Comparison of ENCODE assay signal across 21 cellular contexts in genomic region chr11:29623144-29623722, GRCh38.
DNase-seq lines count a peak whose midpoint lies in the region; ATAC-seq, FAIRE-seq and TF ChIP-seq lines count a peak whose summit lies in the region.
"Had no signal": no experiment of that assay in that cellular context is flagged by ENCODE, and none has a peak within 500 bp of the region (broad histone marks: within the 10 kb centered on the region; RNA-seq: fewer than 3 reads in every experiment).

No MANE protein-coding gene starts in this region.

- DNase-seq in iPS-NIHi11 (ENCODE audit: low spot score) (peak; percentile 72), osteoblast (ENCODE audit: insufficient read length, low spot score, missing footprints) (peak; percentile 63), right cardiac atrium (no peak), prostate gland (ENCODE audit: low spot score) (no peak)
- no peak for DNase-seq in activated CD4-positive, alpha-beta T cell treated with anti-CD3 and anti-CD28 coated beads, Interleukin-2, amount 50 U/mL, for 4 hours
- DNase-seq: C1 segment of cervical spinal cord, DND-41, GDM1, HCEC 1CT, NCI-H1048, NCI-H1436 treated with DMSO at 0.1 percent for 48 hours, NCI-H2029 treated with DMSO at 0.1 percent for 48 hours, NCI-H510A, NCI-H774, PC-9, SJCRH30 had no signal

- ATAC-seq in right cardiac atrium: no peak
- ATAC-seq in GM21360 (IDR thresholded peaks at IDR 0.05; ENCODE audit: unreplicated experiment): no peak
- ATAC-seq: GM12878 had no signal

- FAIRE-seq in endometrium (lab: Jason Lieb, UNC): peak; percentile 96
- FAIRE-seq: GM12878 had no signal

- H3K9ac ChIP-seq in HUES6 (ENCODE audit: low read length): peak overlapping the region; percentile 18
- H3K9ac ChIP-seq: KMS-11 had no signal

- H3K79me2 ChIP-seq in osteoblast (ENCODE audit: insufficient read depth, low read length): no peaks in the 10 kb centered on the region

- H3K27me3 ChIP-seq in HUES6 (ENCODE audit: control insufficient read depth, insufficient read depth, low read length) (no peaks in the 10 kb centered on the region), osteoblast (ENCODE audit: insufficient read depth, low read length) (no peaks in the 10 kb centered on the region), right cardiac atrium (ENCODE audit: control insufficient read depth, insufficient read depth) (no peaks in the 10 kb centered on the region), prostate gland (replicated peaks; ENCODE audit: insufficient read depth) (no peaks in the 10 kb centered on the region)
- H3K27me3 ChIP-seq: SJCRH30 had no signal

- H3K4me1 ChIP-seq in HUES6 (ENCODE audit: control insufficient read depth, insufficient read depth, low read length) (peaks cover 18% of the 10 kb centered on the region), osteoblast (ENCODE audit: insufficient read depth, low read length) (no peaks in the 10 kb centered on the region), right cardiac atrium (ENCODE audit: control insufficient read depth, insufficient read depth, low read length) (no peaks in the 10 kb centered on the region), prostate gland (replicated peaks) (no peaks in the 10 kb centered on the region)
- H3K4me1 ChIP-seq: SJCRH30 had no signal

- H2AFZ ChIP-seq in osteoblast (ENCODE audit: low read length): no peak overlapping the region
- H2AFZ ChIP-seq: PC-9 had no signal

- no peak for TF ChIP-seq POLR2A in prostate gland (IDR thresholded peaks at IDR 0.05)

- no peaks in the 10 kb centered on the region for H3K9me3 ChIP-seq in HUES6 (ENCODE audit: control insufficient read depth, insufficient read depth, low read depth, low read length)
- H3K9me3 ChIP-seq in osteoblast (ENCODE audit: low read depth, low read length): no peaks in the 10 kb centered on the region
- H3K9me3 ChIP-seq in right cardiac atrium (ENCODE audit: control insufficient read depth, low read length): no peaks in the 10 kb centered on the region
- H3K9me3 ChIP-seq in prostate gland: no peaks in the 10 kb centered on the region
- H3K9me3 ChIP-seq: SJCRH30 had no signal

- no peaks in the 10 kb centered on the region for H4K20me1 ChIP-seq in osteoblast (ENCODE audit: insufficient read depth, low read length)

- H3K36me3 ChIP-seq in HUES6 (ENCODE audit: control insufficient read depth, insufficient read depth, low read length): no peaks in the 10 kb centered on the region
- no peaks in the 10 kb centered on the region for H3K36me3 ChIP-seq in osteoblast (ENCODE audit: insufficient read depth, low read length)
- H3K36me3 ChIP-seq in prostate gland: no peaks in the 10 kb centered on the region
- H3K36me3 ChIP-seq: SJCRH30 had no signal

- intact Hi-C loops in right cardiac atrium (cut with DNase I) (no loop called here), prostate gland (cut with DNase I) (no loop called here)

- WGBS in right cardiac atrium: 47% methylated on average over 5 of the region's 5 CpGs
- WGBS in prostate gland: 26% methylated on average over 5 of the region's 5 CpGs

- no peak overlapping the region for H3K4me2 ChIP-seq in osteoblast (ENCODE audit: insufficient read depth, low read length)
- H3K4me2 ChIP-seq: KMS-11, PC-9 had no signal

- no peak for TF ChIP-seq CTCF in osteoblast (IDR thresholded peaks at IDR 0.05; ENCODE audit: extremely low read depth, low read depth, low read length)
- TF ChIP-seq CTCF in prostate gland (IDR thresholded peaks at IDR 0.05): no peak

- H3K27ac ChIP-seq in HUES6 (ENCODE audit: low read depth, low read length) (peak overlapping the region; percentile 75), osteoblast (ENCODE audit: low read depth, low read length) (no peak overlapping the region), right cardiac atrium (ENCODE audit: low read length) (no peak overlapping the region), prostate gland (no peak overlapping the region)
- H3K27ac ChIP-seq: KMS-11, PC-9, SJCRH30 had no signal

- peak overlapping the region; percentile 30 for H3K4me3 ChIP-seq in HUES6 (ENCODE audit: low read depth, low read length)
- no peak overlapping the region for H3K4me3 ChIP-seq in osteoblast (ENCODE audit: insufficient read depth, low read length)
- H3K4me3 ChIP-seq in right cardiac atrium (ENCODE audit: low read length): no peak overlapping the region
- no peak overlapping the region for H3K4me3 ChIP-seq in prostate gland
- H3K4me3 ChIP-seq: GM12878, PC-9, SJCRH30 had no signal

Comparison
In these comparisons a context has a peak if more than half of its experiments do, and no peak if none do; other contexts are left out.
1. DNase-seq: peak in iPS-NIHi11 (single experiment) and osteoblast (single experiment); none in right cardiac atrium (0 of 3), prostate gland (single experiment) and activated CD4-positive, alpha-beta T cell treated with anti-CD3 and anti-CD28 coated beads, Interleukin-2, amount 50 U/mL, for 4 hours (0 of 2).